Comparison of ENCODE assay signal across 11 cellular contexts in genomic region chr4:108170729-108171540, GRCh38. TPM values are rescaled to one million over a fixed set of nuclear protein-coding genes. Genes with fewer than 3 reads are reported as not detected.
DNase-seq lines count a peak whose midpoint lies in the region; ATAC-seq lines count a peak whose summit lies in the region.
"Had no signal": no experiment of that assay in that cellular context is flagged by ENCODE, and none has a peak within 500 bp of the region (broad histone marks: within the 10 kb centered on the region; RNA-seq: fewer than 3 reads in every experiment).

No MANE protein-coding gene starts in this region.

- peaks cover 22% of the 10 kb centered on the region for H3K36me3 Mint-ChIP-seq in activated T-cell treated with anti-CD3 and anti-CD28 coated beads, Interleukin-2, amount 50 U/mL, for 24 hours (ENCODE audit: low read depth)
- H3K36me3 Mint-ChIP-seq in activated CD4-positive, alpha-beta memory T cell treated with anti-CD3 and anti-CD28 coated beads, Interleukin-2, amount 10 ng/mL, durations not matched to agents 7 days and 5 days (ENCODE audit: low read depth), result peaks cover 5% of the 10 kb centered on the region
- H3K36me3 Mint-ChIP-seq: stimulated activated memory B cell treated with anti-CD40 and anti-IgM and Interleukin-4, amounts not matched to agents 10 μg/mL and 1 μg/mL and 100 μg/mL, for 72 hours had no signal

- peaks cover 51% of the 10 kb centered on the region for H3K4me1 Mint-ChIP-seq in activated T-cell treated with anti-CD3 and anti-CD28 coated beads, Interleukin-2, amount 50 U/mL, for 24 hours (ENCODE audit: low read depth)
- H3K4me1 Mint-ChIP-seq in activated CD4-positive, alpha-beta memory T cell treated with anti-CD3 and anti-CD28 coated beads, Interleukin-2, amount 10 ng/mL, durations not matched to agents 7 days and 5 days, result peaks cover 54% of the 10 kb centered on the region
- peaks cover 50% of the 10 kb centered on the region for H3K4me1 Mint-ChIP-seq in stimulated activated naive CD8-positive, alpha-beta T cell treated with anti-CD3 and anti-CD28 coated beads, Interleukin-15, amount 100 ng/mL, for 72 hours

- CTCF ChIA-PET in activated CD4-positive, alpha-beta memory T cell treated with anti-CD3 and anti-CD28 coated beads, Interleukin-2, amount 10 ng/mL, durations not matched to agents 7 days and 5 days (lab: Charles Lee), result interaction anchor here (1.1 to 1.4 kb wide), 2 partner anchors 11 to 152 kb away, joined by 3 read pairs; no protein-coding TSS in a partner anchor

- no peak for ATAC-seq in stimulated activated naive CD8-positive, alpha-beta T cell treated with anti-CD3 and anti-CD28 coated beads, Interleukin-15, amount 100 ng/mL, for 72 hours
- ATAC-seq in HG03108 (IDR thresholded peaks at IDR 0.05; ENCODE audit: unreplicated experiment), result no peak
- ATAC-seq: left colon; SK-N-SH treated with all-trans-retinoic acid at 6 μM for 48 hours; stimulated activated memory B cell treated with anti-CD40 and anti-IgM and Interleukin-4, amounts not matched to agents 10 μg/mL and 1 μg/mL and 100 μg/mL, for 72 hours had no signal

- no peak for DNase-seq in activated T-cell treated with anti-CD3 and anti-CD28 coated beads, Interleukin-2, amount 50 U/mL, for 24 hours
- DNase-seq in activated T-cell treated with anti-CD3 and anti-CD28 coated beads, Interleukin-2, amount 50 U/mL, for 1 hour, result no peak
- DNase-seq in activated CD4-positive, alpha-beta memory T cell treated with anti-CD3 and anti-CD28 coated beads, Interleukin-2, amount 10 ng/mL, durations not matched to agents 7 days and 5 days, result no peak
- DNase-seq in germinal center (ENCODE audit: low spot score) (peak; percentile 4), NCI-H345 treated with DMSO at 0.1 percent for 48 hours (lab: John Stamatoyannopoulos, UW; ENCODE audit: unreplicated experiment) (no peak), COR-L47 (lab: John Stamatoyannopoulos, UW) (no peak)
- no peak for DNase-seq in stimulated activated naive CD8-positive, alpha-beta T cell treated with anti-CD3 and anti-CD28 coated beads, Interleukin-15, amount 100 ng/mL, for 72 hours
- DNase-seq: left colon had no signal

- H3K27me3 Mint-ChIP-seq in activated T-cell treated with anti-CD3 and anti-CD28 coated beads, Interleukin-2, amount 50 U/mL, for 24 hours, result peaks cover 14% of the 10 kb centered on the region
- H3K27me3 Mint-ChIP-seq in activated CD4-positive, alpha-beta memory T cell treated with anti-CD3 and anti-CD28 coated beads, Interleukin-2, amount 10 ng/mL, durations not matched to agents 7 days and 5 days, result peaks cover 38% of the 10 kb centered on the region
- H3K27me3 Mint-ChIP-seq in stimulated activated naive CD8-positive, alpha-beta T cell treated with anti-CD3 and anti-CD28 coated beads, Interleukin-15, amount 100 ng/mL, for 72 hours, result no peaks in the 10 kb centered on the region

- POLR2A ChIA-PET in activated CD4-positive, alpha-beta memory T cell treated with anti-CD3 and anti-CD28 coated beads, Interleukin-2, amount 10 ng/mL, durations not matched to agents 7 days and 5 days (lab: Charles Lee), result interaction anchor here (1.4 kb wide), 1 partner anchor 54 kb away, joined by 3 read pairs; no protein-coding TSS in a partner anchor

- no peaks in the 10 kb centered on the region for H3K9me3 Mint-ChIP-seq in activated T-cell treated with anti-CD3 and anti-CD28 coated beads, Interleukin-2, amount 50 U/mL, for 24 hours
- no peaks in the 10 kb centered on the region for H3K9me3 Mint-ChIP-seq in activated CD4-positive, alpha-beta memory T cell treated with anti-CD3 and anti-CD28 coated beads, Interleukin-2, amount 10 ng/mL, durations not matched to agents 7 days and 5 days
- no peaks in the 10 kb centered on the region for H3K9me3 Mint-ChIP-seq in stimulated activated naive CD8-positive, alpha-beta T cell treated with anti-CD3 and anti-CD28 coated beads, Interleukin-15, amount 100 ng/mL, for 72 hours
- H3K9me3 Mint-ChIP-seq: stimulated activated memory B cell treated with anti-CD40 and anti-IgM and Interleukin-4, amounts not matched to agents 10 μg/mL and 1 μg/mL and 100 μg/mL, for 72 hours had no signal

- H3K4me3 Mint-ChIP-seq in activated T-cell treated with anti-CD3 and anti-CD28 coated beads, Interleukin-2, amount 50 U/mL, for 24 hours, result peak overlapping the region; percentile 92
- H3K4me3 Mint-ChIP-seq in activated CD4-positive, alpha-beta memory T cell treated with anti-CD3 and anti-CD28 coated beads, Interleukin-2, amount 10 ng/mL, durations not matched to agents 7 days and 5 days, result peak overlapping the region; percentile 43
- peak overlapping the region; percentile 88 to 90 for H3K4me3 Mint-ChIP-seq in stimulated activated naive CD8-positive, alpha-beta T cell treated with anti-CD3 and anti-CD28 coated beads, Interleukin-15, amount 100 ng/mL, for 72 hours
- H3K4me3 Mint-ChIP-seq: stimulated activated memory B cell treated with anti-CD40 and anti-IgM and Interleukin-4, amounts not matched to agents 10 μg/mL and 1 μg/mL and 100 μg/mL, for 72 hours had no signal

- H3K27ac Mint-ChIP-seq in activated T-cell treated with anti-CD3 and anti-CD28 coated beads, Interleukin-2, amount 50 U/mL, for 24 hours, result peak overlapping the region; percentile 89
- no peak overlapping the region for H3K27ac Mint-ChIP-seq in activated CD4-positive, alpha-beta memory T cell treated with anti-CD3 and anti-CD28 coated beads, Interleukin-2, amount 10 ng/mL, durations not matched to agents 7 days and 5 days
- H3K27ac Mint-ChIP-seq in stimulated activated naive CD8-positive, alpha-beta T cell treated with anti-CD3 and anti-CD28 coated beads, Interleukin-15, amount 100 ng/mL, for 72 hours, result peak overlapping the region; percentile 54 to 98
- H3K27ac Mint-ChIP-seq: stimulated activated memory B cell treated with anti-CD40 and anti-IgM and Interleukin-4, amounts not matched to agents 10 μg/mL and 1 μg/mL and 100 μg/mL, for 72 hours had no signal

RNA-seq across cellular contexts. Expression of gene LEF1, which starts 2.2 kb away (rescaled TPM):
- total RNA-seq in activated CD4-positive, alpha-beta memory T cell treated with anti-CD3 and anti-CD28 coated beads, Interleukin-2, amount 10 ng/mL, durations not matched to agents 7 days and 5 days, result 10 to 100 TPM; 67.4 to 68.2 TPM
